In the genomic region with DNA sequence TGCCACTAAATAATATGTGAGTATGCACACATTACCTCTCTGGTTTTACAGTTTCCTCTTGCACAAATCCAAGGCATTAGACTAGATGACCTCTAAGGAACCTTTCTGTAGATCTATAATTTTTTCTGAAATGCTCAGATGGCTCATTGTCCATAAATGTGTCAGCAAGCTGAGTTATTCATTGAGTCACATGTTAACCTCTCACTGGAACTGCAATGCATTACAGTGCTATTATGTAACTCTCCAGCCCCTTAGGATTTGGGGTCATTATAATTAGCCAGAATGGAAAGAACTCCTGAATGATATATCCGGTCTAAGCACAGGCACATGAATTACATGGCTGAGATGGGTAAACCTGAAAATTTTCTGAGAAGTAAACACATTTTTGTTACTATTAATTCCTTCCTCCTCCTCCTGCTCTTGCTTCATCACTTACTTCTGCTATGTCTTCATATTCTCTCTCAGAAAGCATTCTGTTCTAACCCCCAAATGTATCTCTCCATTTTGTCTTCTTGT, we compare ENCODE assay signal across 8 cellular contexts. TPM values are rescaled to one million over a fixed set of nuclear protein-coding genes. Genes with fewer than 3 reads are reported as not detected.
DNase-seq lines count a peak whose midpoint lies in the region; ATAC-seq, FAIRE-seq and TF ChIP-seq lines count a peak whose summit lies in the region.
"Had no signal": no experiment of that assay in that cellular context is flagged by ENCODE, and none has a peak within 500 bp of the region (broad histone marks: within the 10 kb centered on the region; RNA-seq: fewer than 3 reads in every experiment).

No MANE protein-coding gene starts in this region.

- H3K36me3 ChIP-seq in GM12878 (ENCODE audit: control insufficient read depth in 2 of 2, insufficient read depth in 2 of 2, low read length in 1 of 2) (no peaks in the 10 kb centered on the region), skeletal muscle satellite cell (ENCODE audit: insufficient read depth, low read length) (no peaks in the 10 kb centered on the region), GM23338 (ENCODE audit: insufficient read depth) (no peaks in the 10 kb centered on the region)

- H3K27ac Mint-ChIP-seq in GM23338 = no peak overlapping the region

- intact Hi-C loops in GM12878 (cut with micrococcal nuclease; ENCODE audit: unreplicated experiment) = loop anchor here (2.0 kb wide), 1 partner anchor 76 kb away; no protein-coding TSS in a partner anchor

- in situ Hi-C loops in GM12878 (cut with MboI) = no loop called here

- H4K20me1 ChIP-seq in GM12878 (ENCODE audit: control insufficient read depth, insufficient read depth) (no peaks in the 10 kb centered on the region), GM23338 (replicated peaks; ENCODE audit: insufficient read depth) (no peaks in the 10 kb centered on the region)

- SMC1A ChIA-PET in GM12878 (lab: Charles Lee; ENCODE audit: uncharacterized antibody, unreplicated experiment) = interaction anchor here (1.0 to 2.5 kb wide), 4 partner anchors 9 to 83 kb away, joined by 3 to 18 read pairs (median 3); no protein-coding TSS in a partner anchor

- BruUV-seq in GM12878 (replicated peaks; lab: Mats Ljungman, UMichigan) = no TSS peak

- H2AFZ ChIP-seq in GM12878 (ENCODE audit: control insufficient read depth, low read depth, low read length) (no peak overlapping the region; the same call in 1 of the 2 replicates), GM23338 (no peak overlapping the region)

- H3F3A ChIP-seq in GM23338 (replicated peaks; ENCODE audit: low read depth) = no peaks in the 10 kb centered on the region

- no peaks in the 10 kb centered on the region for H3K9me3 Mint-ChIP-seq in GM23338

- H3K27ac ChIP-seq in GM12878 (ENCODE audit: control insufficient read depth, insufficient read depth) (peak overlapping the region; percentile 75), GM23338 (ENCODE audit: low read depth) (no peak overlapping the region)

- no peaks in the 10 kb centered on the region for H3K9me2 ChIP-seq in GM23338 (ENCODE audit: insufficient read depth)

- H3K4me3 ChIP-seq in GM12878 (no peak overlapping the region), skeletal muscle satellite cell (ENCODE audit: low read length) (no peak overlapping the region), GM23338 (no peak overlapping the region)

- H3K4me3 Mint-ChIP-seq in GM23338 = no peak overlapping the region

- ATAC-seq in GM19351 (IDR thresholded peaks at IDR 0.05; ENCODE audit: unreplicated experiment) = peak; percentile 36
- ATAC-seq in HG03196 (IDR thresholded peaks at IDR 0.05; ENCODE audit: unreplicated experiment) = peak; percentile 52
- ATAC-seq in GM12878 = peak; percentile 49
- no peak for ATAC-seq in GM23338

- H3K27me3 ChIP-seq in GM12878 (replicated peaks in 1 of 2; ENCODE audit: control insufficient read depth in 2 of 2, insufficient read depth in 2 of 2, low read length in 1 of 2) (no peaks in the 10 kb centered on the region), skeletal muscle satellite cell (ENCODE audit: control insufficient read depth, insufficient read depth, low read length) (no peaks in the 10 kb centered on the region), GM23338 (ENCODE audit: insufficient read depth) (no peaks in the 10 kb centered on the region)

- H3K9ac ChIP-seq in GM12878 (ENCODE audit: control insufficient read depth, insufficient read depth, low read length) = no peak overlapping the region
- H3K9ac ChIP-seq in skeletal muscle satellite cell (ENCODE audit: low read depth, low read length) = no peak overlapping the region

- no peaks in the 10 kb centered on the region for H3K27me3 Mint-ChIP-seq in GM23338 (ENCODE audit: insufficient read depth, low read depth, poor library complexity)

- POLR2A ChIA-PET in GM12878 (lab: Charles Lee) = interaction anchor here (0.8 to 1.1 kb wide), 3 partner anchors 18 to 35 kb away, joined by 3 to 4 read pairs (median 3); no protein-coding TSS in a partner anchor

- peaks cover 10% of the 10 kb centered on the region for H3K9me3 ChIP-seq in GM12878 (replicated peaks; ENCODE audit: control insufficient read depth, insufficient read depth, low read length)
- no peaks in the 10 kb centered on the region for H3K9me3 ChIP-seq in skeletal muscle satellite cell (replicated peaks; ENCODE audit: low read length)

- peak; percentile 40 to 64; a peak in 3 of 4 replicates for TF ChIP-seq EP300 in GM12878 (IDR thresholded peaks at IDR 0.05; ENCODE audit: borderline replicate concordance in 1 of 2, control insufficient read depth in 1 of 2, low read depth in 2 of 2, low read length in 2 of 2)

- H3K79me2 ChIP-seq in GM12878 (ENCODE audit: control insufficient read depth, insufficient read depth, low read length) = no peaks in the 10 kb centered on the region
- H3K79me2 ChIP-seq in GM23338 (replicated peaks; ENCODE audit: insufficient read depth) = no peaks in the 10 kb centered on the region

- CTCF ChIA-PET in GM12878 (lab: Yijun Ruan, JAX) = interaction anchor here (3.2 kb wide), 1 partner anchor 17 kb away, joined by 38 read pairs; no protein-coding TSS in a partner anchor

- H3K4me1 ChIP-seq in GM12878 (ENCODE audit: control insufficient read depth, insufficient read depth, low read length) = peaks cover 64% of the 10 kb centered on the region
- peaks cover 22% of the 10 kb centered on the region for H3K4me1 ChIP-seq in skeletal muscle satellite cell (ENCODE audit: control insufficient read depth, insufficient read depth, low read length)
- H3K4me1 ChIP-seq in GM23338 (ENCODE audit: insufficient read depth) = no peaks in the 10 kb centered on the region

- TF ChIP-seq RAD21 in GM12878 (IDR thresholded peaks at IDR 0.05; ENCODE audit: insufficient read depth, low read depth, low read length) = no peak

- no peak for TF ChIP-seq POLR2A in GM12878 (IDR thresholded peaks at IDR 0.05; ENCODE audit: low read depth, low read length)

- DNase-seq in GM12878 (ENCODE audit: low read depth, low spot score) = no peak
- DNase-seq in NCI-H1436 (lab: John Stamatoyannopoulos, UW) = no peak
- no peak for DNase-seq in GM23338 (ENCODE audit: low spot score)
- no peak for DNase-seq in islet precursor cell

- H3K4me1 Mint-ChIP-seq in GM23338 = no peaks in the 10 kb centered on the region

- H3K36me3 Mint-ChIP-seq in GM23338 (ENCODE audit: low read depth) = no peaks in the 10 kb centered on the region

- FAIRE-seq in GM12878 (lab: Jason Lieb, UNC) = no peak
- FAIRE-seq: islet of Langerhans had no signal

- TF ChIP-seq CTCF in GM12878 (IDR thresholded peaks at IDR 0.05 in 2 of 3, conservative IDR thresholded peaks at IDR 0.05 in 1 of 3; ENCODE audit: control insufficient read depth in 2 of 3, extremely low read depth in 1 of 3, insufficient read depth in 1 of 3, low read depth in 3 of 3, low read length in 3 of 3) = no peak
- no peak for TF ChIP-seq CTCF in GM23338 (conservative IDR thresholded peaks at IDR 0.05; ENCODE audit: low read depth in 2 of 2)

- H3K4me2 ChIP-seq in GM12878 (ENCODE audit: control insufficient read depth, insufficient read depth) = peak overlapping the region; percentile 50; the same call in 1 of the 2 replicates
- peak overlapping the region; percentile 36 for H3K4me2 ChIP-seq in skeletal muscle satellite cell (ENCODE audit: low read length)
- no peak overlapping the region for H3K4me2 ChIP-seq in GM23338

- RAD21 ChIA-PET in GM12878 (lab: Charles Lee; ENCODE audit: unreplicated experiment) = interaction anchor here (2.4 to 2.7 kb wide), 2 partner anchors 18 to 28 kb away, joined by 7 to 16 read pairs; no protein-coding TSS in a partner anchor

- 0% methylated on average over 1 of the region's 1 CpG for WGBS in GM12878 (ENCODE audit: insufficient coverage, insufficient replicate concordance, low lambda C conversion rate, missing lambda C conversion rate)

RNA-seq across cellular contexts. Expression of gene DRAM1, which starts 20.3 kb away (rescaled TPM):
- total RNA-seq in GM12878 (2013; cell fraction: nucleolus; rRNA removed) = 283 and 300 TPM in 2 replicates
- total RNA-seq in GM12878 (2014; rRNA removed) (34.0 and 41.1 TPM in 2 replicates), GM12878 (2014; rRNA removed; fragmentation: Illumina TruSeq; extraction: Trizol) (35.2 and 39.4 TPM in 2 replicates), GM12878 (2021) (38.7 and 41.6 TPM in 2 replicates)
- polyA plus RNA-seq in GM12878 (2011; ENCODE audit: low read depth) = 17.1 TPM
- polyA plus RNA-seq in GM12878 (2011; rRNA removed) (58.7 and 67.3 TPM in 2 replicates), GM12878 (2014; fragmentation: Illumina TruSeq; extraction: Trizol) (32.9 and 57.7 TPM in 2 replicates), GM12878 (2014; fragmentation: Nextera tagmentation; extraction: Ambion mirVana) (10 to 100 TPM; 22.4 to 34.8 TPM), GM12878 (2014; rRNA removed) (45.9 and 47.2 TPM in 2 replicates), GM12878 (2016; fragmentation: Nextera tagmentation; extraction: Ambion mirVana) (10 to 100 TPM; 89.1 to 91.5 TPM), GM23338 (2016; fragmentation: Nextera tagmentation; extraction: Ambion mirVana) (8.5 and 8.6 TPM in 2 replicates)
- 25.7 and 35.5 TPM in 2 replicates for polyA plus RNA-seq in GM12878 (2011; cell fraction: cytosol; rRNA removed)
- 22.0 and 23.4 TPM in 2 replicates for polyA plus RNA-seq in GM12878 (2011; cell fraction: nucleus; rRNA removed)
- 32.6 and 42.2 TPM in 2 replicates for polyA plus RNA-seq in GM12878 (2012)
- 76.8 and 90.8 TPM in 2 replicates for polyA minus RNA-seq in GM12878 (2011; rRNA and poly(A)+ RNA removed)
- polyA minus RNA-seq in GM12878 (2011; cell fraction: cytosol; rRNA and poly(A)+ RNA removed) = 12.6 and 17.9 TPM in 2 replicates
- polyA minus RNA-seq in GM12878 (2011; cell fraction: nucleus; rRNA and poly(A)+ RNA removed) = 56.1 and 123 TPM in 2 replicates
- 15.2 and 19.9 TPM in 2 replicates for total RNA-seq in skeletal muscle satellite cell (2012; rRNA removed)
- total RNA-seq in GM23338 (2014; rRNA removed; shearing (Covaris generic)) = 5.4 and 5.7 TPM in 2 replicates

RNA-seq across cellular contexts. Expression of gene GNPTAB, which starts 26.3 kb away (rescaled TPM):
- total RNA-seq in GM12878 (2013; cell fraction: nucleolus; rRNA removed) = 233 and 257 TPM in 2 replicates
- total RNA-seq in GM12878 (2014; rRNA removed) (32.0 and 33.6 TPM in 2 replicates), GM12878 (2014; rRNA removed; fragmentation: Illumina TruSeq; extraction: Trizol) (36.8 and 38.9 TPM in 2 replicates), GM12878 (2021) (31.3 and 36.0 TPM in 2 replicates)
- 15.3 TPM for polyA plus RNA-seq in GM12878 (2011; ENCODE audit: low read depth)
- polyA plus RNA-seq in GM12878 (2011; rRNA removed) (37.4 and 52.1 TPM in 2 replicates), GM12878 (2014; fragmentation: Illumina TruSeq; extraction: Trizol) (36.8 and 43.9 TPM in 2 replicates), GM12878 (2014; fragmentation: Nextera tagmentation; extraction: Ambion mirVana) (10 to 100 TPM in 1 of 2 experiments, 1 to 10 TPM in 1; 9.8 to 10.5 TPM), GM12878 (2014; rRNA removed) (21.5 and 24.9 TPM in 2 replicates), GM12878 (2016; fragmentation: Nextera tagmentation; extraction: Ambion mirVana) (10 to 100 TPM; 34.5 to 38.0 TPM), GM23338 (2016; fragmentation: Nextera tagmentation; extraction: Ambion mirVana) (21.6 and 23.6 TPM in 2 replicates)
- 20.2 and 21.0 TPM in 2 replicates for polyA plus RNA-seq in GM12878 (2011; cell fraction: cytosol; rRNA removed)
- polyA plus RNA-seq in GM12878 (2011; cell fraction: nucleus; rRNA removed) = 19.2 and 25.4 TPM in 2 replicates
- 18.9 and 21.7 TPM in 2 replicates for polyA plus RNA-seq in GM12878 (2012)
- polyA minus RNA-seq in GM12878 (2011; rRNA and poly(A)+ RNA removed) = 60.5 and 80.5 TPM in 2 replicates
- polyA minus RNA-seq in GM12878 (2011; cell fraction: cytosol; rRNA and poly(A)+ RNA removed) = 14.0 and 15.3 TPM in 2 replicates
- polyA minus RNA-seq in GM12878 (2011; cell fraction: nucleus; rRNA and poly(A)+ RNA removed) = 24.1 and 46.2 TPM in 2 replicates
- total RNA-seq in skeletal muscle satellite cell (2012; rRNA removed) = 11.1 and 15.5 TPM in 2 replicates
- total RNA-seq in GM23338 (2014; rRNA removed; shearing (Covaris generic)) = 54.1 and 58.3 TPM in 2 replicates
